Comparison of ENCODE assay signal across 9 cellular contexts in the genomic region with DNA sequence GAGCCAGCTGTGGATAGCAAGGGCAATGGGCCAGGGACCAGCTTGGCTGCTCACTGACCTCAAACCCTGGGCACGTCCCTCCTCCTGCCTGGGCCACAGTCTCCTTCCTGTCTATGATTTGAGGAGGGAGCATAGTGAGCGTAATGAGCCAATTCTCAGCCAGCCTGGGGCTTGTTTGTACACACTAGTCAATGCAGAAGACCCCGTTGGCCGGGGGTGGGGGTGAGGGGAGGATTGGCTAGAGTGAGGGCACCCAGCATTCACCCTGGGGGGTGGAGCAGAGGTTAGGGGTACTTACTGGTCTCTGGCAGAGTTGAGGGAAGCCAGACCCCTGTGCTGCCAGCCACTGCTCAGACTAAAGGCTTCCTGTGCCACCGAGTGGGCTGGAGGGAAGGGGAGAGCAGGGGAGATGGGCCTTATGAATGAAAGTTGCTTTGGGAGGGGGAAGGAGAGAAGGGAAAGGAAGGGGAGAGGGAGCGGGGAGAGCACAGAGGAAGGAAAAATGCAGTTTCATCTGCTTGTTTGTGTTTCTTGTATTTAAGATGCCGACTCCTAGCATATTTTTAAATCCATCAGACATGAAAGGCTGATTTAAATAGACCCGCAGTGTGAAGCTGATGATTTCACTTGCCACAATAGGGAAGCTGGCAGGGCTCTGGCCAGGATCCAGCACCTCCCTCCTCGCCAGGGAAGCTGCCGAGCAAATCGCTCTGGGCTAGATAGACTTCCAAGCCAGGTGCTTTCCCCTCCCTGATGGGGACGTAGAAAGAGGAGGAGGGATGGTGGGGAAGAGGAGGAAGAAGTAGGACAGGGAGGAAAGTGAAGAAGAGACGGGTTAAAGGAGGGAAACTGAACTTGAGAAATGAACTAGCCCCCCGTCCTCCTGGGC.
A peak's percentile ranks its signal among the peaks of the same experiment; 100 is the strongest.
DNase-seq lines count a peak whose midpoint lies in the region; ATAC-seq and TF ChIP-seq lines count a peak whose summit lies in the region.
"Had no signal": no experiment of that assay in that cellular context is flagged by ENCODE, and none has a peak within 500 bp of the region (broad histone marks: within the 10 kb centered on the region; RNA-seq: fewer than 3 reads in every experiment).

No MANE protein-coding gene starts in this region.

- no peak for TF ChIP-seq CTCF in fibroblast of the aortic adventitia (IDR thresholded peaks at IDR 0.05; ENCODE audit: insufficient read depth, low read length)
- no peak for TF ChIP-seq CTCF in prostate gland (IDR thresholded peaks at IDR 0.05)
- no peak for TF ChIP-seq CTCF in CD14-positive monocyte (IDR thresholded peaks at IDR 0.05)
- no peak for TF ChIP-seq CTCF in lower lobe of right lung (IDR thresholded peaks at IDR 0.05)

- no peaks in the 10 kb centered on the region for H3K79me1 ChIP-seq in mesenchymal stem cell (replicated peaks; ENCODE audit: low read length, poor library complexity, severe bottlenecking)

- no peak overlapping the region for H3K23ac ChIP-seq in mesenchymal stem cell (ENCODE audit: low read length in 2 of 2)

- no peak overlapping the region for H3K27ac ChIP-seq in prostate gland
- H3K27ac ChIP-seq in lower lobe of right lung = no peak overlapping the region
- no peak overlapping the region for H3K27ac ChIP-seq in mesenchymal stem cell (ENCODE audit: low read length, poor library complexity, severe bottlenecking)

- peaks cover 19 to 21% of the 10 kb centered on the region in 2 donors for H3K36me3 Mint-ChIP-seq in CD14-positive monocyte

- TF ChIP-seq POLR2A in prostate gland (IDR thresholded peaks at IDR 0.05) = no peak
- TF ChIP-seq POLR2A in erythroblast (IDR thresholded peaks at IDR 0.05; ENCODE audit: low read length) = no peak

- no peak overlapping the region for H3K4me3 Mint-ChIP-seq in CD14-positive monocyte

- H3K27me3 Mint-ChIP-seq in CD14-positive monocyte (ENCODE audit: low read depth in 3 of 3) = peaks cover 10 to 26% (median 14%) of the 10 kb centered on the region in 3 donors

- no peak overlapping the region for H3K18ac ChIP-seq in mesenchymal stem cell (ENCODE audit: low read depth in 1 of 2, low read length in 2 of 2)

- no peak overlapping the region for H2BK12ac ChIP-seq in mesenchymal stem cell (ENCODE audit: low read length in 2 of 2)

- H3K27ac Mint-ChIP-seq in CD14-positive monocyte = peak overlapping the region in 3 of 7 donors; percentile 27 to 60 (median 28)

- no peaks in the 10 kb centered on the region for H3K36me3 ChIP-seq in prostate gland
- no peaks in the 10 kb centered on the region for H3K36me3 ChIP-seq in lower lobe of right lung
- H3K36me3 ChIP-seq in mesenchymal stem cell (ENCODE audit: control insufficient read depth in 1 of 2, insufficient read depth in 2 of 2, low read depth in 1 of 2, low read length in 2 of 2) = no peaks in the 10 kb centered on the region

- H3K4me2 ChIP-seq in mesenchymal stem cell (ENCODE audit: low read length, poor library complexity, severe bottlenecking) = no peak overlapping the region

- H3K27me3 ChIP-seq in prostate gland (replicated peaks; ENCODE audit: insufficient read depth) (no peaks in the 10 kb centered on the region), lower lobe of right lung (ENCODE audit: low read depth) (no peaks in the 10 kb centered on the region), mesenchymal stem cell (ENCODE audit: control insufficient read depth in 1 of 2, insufficient read depth in 1 of 2, low read length in 2 of 2) (peaks cover 52 to 55% of the 10 kb centered on the region in 2 experiments)

- no peak overlapping the region for H3K9ac ChIP-seq in mesenchymal stem cell (ENCODE audit: low read length)

- H2AK5ac ChIP-seq in mesenchymal stem cell (ENCODE audit: low read length, severe bottlenecking) = no peak overlapping the region

- no peak overlapping the region for H3K4ac ChIP-seq in mesenchymal stem cell (ENCODE audit: low read depth in 1 of 2, low read length in 2 of 2)

- WGBS in prostate gland = 14% methylated on average over 14 of the region's 14 CpGs
- 21% methylated on average over 11 of the region's 14 CpGs for WGBS in mesenchymal stem cell

- no peak overlapping the region for H2AFZ ChIP-seq in mesenchymal stem cell (ENCODE audit: low read depth, low read length)

- peaks cover 0 to 2% (median 0%) of the 10 kb centered on the region in 7 donors for H3K9me3 Mint-ChIP-seq in CD14-positive monocyte

- no peak overlapping the region for H4K91ac ChIP-seq in mesenchymal stem cell (ENCODE audit: low read length)

- DNase-seq in HK-2 (ENCODE audit: unreplicated experiment) = peak; percentile 11
- DNase-seq in NCI-H526 treated with DMSO at 0.1 percent for 48 hours (lab: John Stamatoyannopoulos, UW) = peak; percentile 53
- DNase-seq in fibroblast of the aortic adventitia (ENCODE audit: low read depth) = peak; percentile 6
- DNase-seq in prostate gland (ENCODE audit: low spot score) = peak; percentile 61
- DNase-seq in erythroblast (lab: John Stamatoyannopoulos, UW) = no peak
- no peak for DNase-seq in CD14-positive monocyte (ENCODE audit: low spot score)
- DNase-seq in lower lobe of right lung = no peak
- DNase-seq in mesenchymal stem cell = no peak
- DNase-seq: T-helper 9 cell had no signal

- H2BK15ac ChIP-seq in mesenchymal stem cell (ENCODE audit: low read depth, poor library complexity, severe bottlenecking) = no peak overlapping the region

- peaks cover 12% of the 10 kb centered on the region for H3K4me1 Mint-ChIP-seq in CD14-positive monocyte

- no peak overlapping the region for H2BK5ac ChIP-seq in mesenchymal stem cell (ENCODE audit: low read depth, low read length, poor library complexity, severe bottlenecking)

- H3K4me1 ChIP-seq in prostate gland (replicated peaks) (no peaks in the 10 kb centered on the region), lower lobe of right lung (no peaks in the 10 kb centered on the region), mesenchymal stem cell (ENCODE audit: control insufficient read depth, insufficient read depth, low read depth, low read length) (peaks cover 2% of the 10 kb centered on the region)

- H4K8ac ChIP-seq in mesenchymal stem cell (ENCODE audit: low read length) = no peak overlapping the region

- H3K4me3 ChIP-seq in fibroblast of the aortic adventitia (ENCODE audit: low read depth, low read length) (no peak overlapping the region), prostate gland (no peak overlapping the region), lower lobe of right lung (no peak overlapping the region), mesenchymal stem cell (ENCODE audit: insufficient read depth in 1 of 2, low read depth in 1 of 2, low read length in 2 of 2) (no peak overlapping the region)

- H3K9me3 ChIP-seq in prostate gland = no peaks in the 10 kb centered on the region
- no peaks in the 10 kb centered on the region for H3K9me3 ChIP-seq in lower lobe of right lung
- H3K9me3 ChIP-seq in mesenchymal stem cell (ENCODE audit: control insufficient read depth, low read length) = no peaks in the 10 kb centered on the region

- intact Hi-C loops in prostate gland (cut with DNase I) (no loop called here), CD14-positive monocyte (cut with micrococcal nuclease) (no loop called here), lower lobe of right lung (cut with DNase I) (no loop called here)

- no peak overlapping the region for H2BK120ac ChIP-seq in mesenchymal stem cell (ENCODE audit: low read depth, low read length)

- H3K14ac ChIP-seq in mesenchymal stem cell (ENCODE audit: low read length in 2 of 2) = no peak overlapping the region

- ATAC-seq in lower lobe of right lung = no peak

Comparison
In these comparisons a context has a peak if more than half of its experiments do, and no peak if none do; other contexts are left out.
1. DNase-seq: peak in HK-2 (single experiment), NCI-H526 treated with DMSO at 0.1 percent for 48 hours (single experiment), fibroblast of the aortic adventitia (single experiment) and prostate gland (single experiment); none in erythroblast (0 of 2), CD14-positive monocyte (single experiment), lower lobe of right lung (single experiment) and mesenchymal stem cell (single experiment).